In the genomic region with DNA sequence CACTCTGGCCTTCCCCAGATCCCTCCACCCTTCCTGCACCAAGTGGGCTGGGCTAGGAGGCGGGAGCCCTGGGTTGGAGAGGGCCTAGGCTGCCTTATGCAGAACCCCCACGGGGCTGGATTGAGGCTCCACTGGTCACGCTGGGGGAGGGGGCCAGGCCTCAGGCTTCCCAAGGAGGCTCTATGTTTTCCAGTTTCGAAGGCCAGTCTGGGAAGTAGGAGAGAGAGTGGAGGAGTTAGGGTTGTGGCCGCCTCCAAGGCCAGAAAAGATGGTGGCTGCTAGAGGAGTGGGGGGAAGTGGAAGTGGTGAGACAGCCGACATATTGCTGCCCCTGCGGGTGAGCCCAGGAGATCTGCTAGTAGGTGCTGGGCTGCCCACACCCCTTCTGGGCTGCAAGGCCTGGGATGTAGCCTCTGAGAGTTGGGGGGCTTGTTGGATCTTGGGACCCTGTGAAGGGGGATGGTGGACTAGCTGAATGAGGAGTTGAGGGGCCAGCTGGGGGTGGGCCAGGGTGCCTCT, we compare ENCODE assay signal across 8 cellular contexts. TPM values are rescaled to one million over a fixed set of nuclear protein-coding genes. Genes with fewer than 3 reads are reported as not detected.
A peak's percentile ranks its signal among the peaks of the same experiment; 100 is the strongest.
DNase-seq lines count a peak whose midpoint lies in the region; ATAC-seq and TF ChIP-seq lines count a peak whose summit lies in the region.

No MANE protein-coding gene starts in this region.

- H3K9me3 ChIP-seq in HAP-1: no peaks in the 10 kb centered on the region
- H3K9me3 ChIP-seq in naive thymus-derived CD4-positive, alpha-beta T cell (ENCODE audit: control insufficient read depth in 2 of 3, low read length in 3 of 3): no peaks in the 10 kb centered on the region

- POLR2A ChIA-PET in naive thymus-derived CD4-positive, alpha-beta T cell (lab: Charles Lee): interaction anchor here (0.6 to 15.6 kb wide), 14 partner anchors 5 to 1705 kb away, joined by 3 to 253 read pairs (median 4); partner anchors contain the start of genes GNAI2, IFRD2, PARP3 and RASSF1

- H3K36me3 ChIP-seq in ACC112 (ENCODE audit: insufficient read depth, low read length): no peaks in the 10 kb centered on the region
- peaks cover 15% of the 10 kb centered on the region for H3K36me3 ChIP-seq in HAP-1 (replicated peaks)
- H3K36me3 ChIP-seq in naive thymus-derived CD4-positive, alpha-beta T cell (ENCODE audit: control insufficient read depth in 2 of 3, insufficient read depth in 3 of 3, low read length in 3 of 3): peaks cover 5 to 33% (median 7%) of the 10 kb centered on the region in 3 experiments

- no peaks in the 10 kb centered on the region for H3K9me3 Mint-ChIP-seq in endothelial cell (ENCODE audit: unreplicated experiment)
- no peaks in the 10 kb centered on the region for H3K9me3 Mint-ChIP-seq in naive thymus-derived CD4-positive, alpha-beta T cell

- intact Hi-C loops in naive thymus-derived CD4-positive, alpha-beta T cell (cut with micrococcal nuclease): loop anchor here (2.0 to 5.0 kb wide), 14 partner anchors 36 to 1820 kb away; partner anchors contain the start of genes DUSP7 (in 2 of the 2), ARIH2 (in 1 of the 2), C3orf18 (in 1 of the 2) and CISH (in 1 of the 2)

- in situ Hi-C loops in HAP-1 (cut with MboI; ENCODE audit: low sequenced_read_pairs): no loop called here

- peaks cover 61% of the 10 kb centered on the region for H3K79me2 ChIP-seq in ACC112 (ENCODE audit: control insufficient read depth, insufficient read depth, low read length, unreplicated experiment)

- H3K4me3 Mint-ChIP-seq in endothelial cell (ENCODE audit: unreplicated experiment): peak overlapping the region; percentile 100
- H3K4me3 Mint-ChIP-seq in naive thymus-derived CD4-positive, alpha-beta T cell: peak overlapping the region; percentile 92 to 99 (median 98)

- H3K4me3 ChIP-seq in ACC112 (ENCODE audit: low read depth, low read length) (peak overlapping the region; percentile 91), HAP-1 (peak overlapping the region; percentile 74)
- H3K4me3 ChIP-seq in naive thymus-derived CD4-positive, alpha-beta T cell (ENCODE audit: low read length): peak overlapping the region; percentile 90

- no peaks in the 10 kb centered on the region for H3K27me3 ChIP-seq in ACC112 (ENCODE audit: insufficient read depth, low read length)
- no peaks in the 10 kb centered on the region for H3K27me3 ChIP-seq in HAP-1 (ENCODE audit: low read depth)
- H3K27me3 ChIP-seq in naive thymus-derived CD4-positive, alpha-beta T cell (ENCODE audit: control insufficient read depth in 2 of 2, insufficient read depth in 2 of 2, low read length in 2 of 2): no peaks in the 10 kb centered on the region

- peaks cover 54% of the 10 kb centered on the region for H3K4me1 Mint-ChIP-seq in endothelial cell (ENCODE audit: unreplicated experiment)
- peaks cover 25 to 54% (median 48%) of the 10 kb centered on the region in 7 donors for H3K4me1 Mint-ChIP-seq in naive thymus-derived CD4-positive, alpha-beta T cell

- H3K4me1 ChIP-seq in ACC112 (ENCODE audit: control insufficient read depth, insufficient read depth, low read length, unreplicated experiment) (peaks cover 34% of the 10 kb centered on the region), HAP-1 (peaks cover 22% of the 10 kb centered on the region)
- H3K4me1 ChIP-seq in naive thymus-derived CD4-positive, alpha-beta T cell (ENCODE audit: control insufficient read depth in 2 of 2, insufficient read depth in 2 of 2, low read length in 2 of 2): peaks cover 43 to 48% of the 10 kb centered on the region in 2 donors

- H2AFZ ChIP-seq in ACC112 (ENCODE audit: low read length, unreplicated experiment): no peak overlapping the region

- TF ChIP-seq CTCF in VCaP (conservative IDR thresholded peaks at IDR 0.05) (no peak), endothelial cell (IDR thresholded peaks at IDR 0.05; ENCODE audit: unreplicated experiment) (no peak)

- H3K27me3 Mint-ChIP-seq in endothelial cell (ENCODE audit: unreplicated experiment): peaks cover 27% of the 10 kb centered on the region
- no peaks in the 10 kb centered on the region for H3K27me3 Mint-ChIP-seq in naive thymus-derived CD4-positive, alpha-beta T cell

- H3K27ac Mint-ChIP-seq in endothelial cell (ENCODE audit: unreplicated experiment): peak overlapping the region; percentile 89
- H3K27ac Mint-ChIP-seq in naive thymus-derived CD4-positive, alpha-beta T cell: peak overlapping the region; percentile 87 to 97 (median 95)

- peak; percentile 54 to 72 for DNase-seq in HAP-1 (ENCODE audit: low spot score in 2 of 2)
- no peak for DNase-seq in endothelial cell (ENCODE audit: low spot score)
- peak in 6 of 9 donors; percentile 32 to 52 (median 44) for DNase-seq in naive thymus-derived CD4-positive, alpha-beta T cell
- no peak for DNase-seq in NCI-H2196 (lab: John Stamatoyannopoulos, UW; ENCODE audit: unreplicated experiment)
- no peak for DNase-seq in NCI-H446 treated with DMSO at 0.1 percent for 48 hours (lab: John Stamatoyannopoulos, UW)
- no peak for DNase-seq in COLO829 (ENCODE audit: low spot score)

- H3K27ac ChIP-seq in ACC112 (ENCODE audit: low read depth, low read length) (peak overlapping the region; percentile 72), VCaP (peak overlapping the region; percentile 73)
- H3K27ac ChIP-seq in naive thymus-derived CD4-positive, alpha-beta T cell (ENCODE audit: low read depth, low read length): peak overlapping the region; percentile 84

- no peak for ATAC-seq in naive thymus-derived CD4-positive, alpha-beta T cell

- CTCF ChIA-PET in naive thymus-derived CD4-positive, alpha-beta T cell (lab: Charles Lee): interaction anchor here (0.9 to 15.3 kb wide), 3 partner anchors 7 to 43 kb away, joined by 4 to 211 read pairs (median 31); no protein-coding TSS in a partner anchor

- peaks cover 26% of the 10 kb centered on the region for H3K36me3 Mint-ChIP-seq in endothelial cell (ENCODE audit: low read depth, unreplicated experiment)
- H3K36me3 Mint-ChIP-seq in naive thymus-derived CD4-positive, alpha-beta T cell: peaks cover 0 to 14% (median 0%) of the 10 kb centered on the region in 5 donors

RNA-seq across cellular contexts. Expression of gene GNAI2, which starts 1.2 kb away (rescaled TPM):
- 771 TPM for total RNA-seq in endothelial cell (ENCODE audit: unreplicated experiment)
- total RNA-seq in naive thymus-derived CD4-positive, alpha-beta T cell: 100 to 1,000 TPM; 225 to 442 (median 282) TPM
- polyA plus RNA-seq in naive thymus-derived CD4-positive, alpha-beta T cell: 100 to 1,000 TPM; 443 to 527 TPM

RNA-seq across cellular contexts. Expression of gene SEMA3B, which starts 31.8 kb away (rescaled TPM):
- 1.7 TPM for total RNA-seq in endothelial cell (ENCODE audit: unreplicated experiment)
- 1 to 10 TPM in 3 of 5 experiments, under 1 TPM in 2; 0.73 to 3.7 (median 1.4) TPM for total RNA-seq in naive thymus-derived CD4-positive, alpha-beta T cell
- not detected for polyA plus RNA-seq in naive thymus-derived CD4-positive, alpha-beta T cell

RNA-seq across cellular contexts. Expression of gene SLC38A3, which starts 32.1 kb away (rescaled TPM):
- total RNA-seq in endothelial cell (ENCODE audit: unreplicated experiment): 0.56 TPM
- 1 to 10 TPM in 1 of 5 experiments, not detected in 4; 1.8 TPM for total RNA-seq in naive thymus-derived CD4-positive, alpha-beta T cell
- not detected for polyA plus RNA-seq in naive thymus-derived CD4-positive, alpha-beta T cell

RNA-seq across cellular contexts. Expression of gene LSMEM2, which starts 41.7 kb away (rescaled TPM):
- total RNA-seq in endothelial cell (ENCODE audit: unreplicated experiment): 0.18 TPM
- total RNA-seq in naive thymus-derived CD4-positive, alpha-beta T cell: not detected
- polyA plus RNA-seq in naive thymus-derived CD4-positive, alpha-beta T cell: under 1 TPM in 1 of 2 donors, not detected in 1; 0.15 TPM

RNA-seq across cellular contexts. Expression of gene GNAT1, which starts 45.8 kb away (rescaled TPM):
- 0.59 TPM for total RNA-seq in endothelial cell (ENCODE audit: unreplicated experiment)
- total RNA-seq in naive thymus-derived CD4-positive, alpha-beta T cell: 1 to 10 TPM in 1 of 5 experiments, under 1 TPM in 1, not detected in 3; 0.24 to 1.2 TPM
- not detected for polyA plus RNA-seq in naive thymus-derived CD4-positive, alpha-beta T cell

Comparison
In these comparisons a context has a peak if more than half of its experiments do, and no peak if none do; other contexts are left out.
1. DNase-seq: peak in HAP-1 (2 of 2) and naive thymus-derived CD4-positive, alpha-beta T cell (6 of 9); none in endothelial cell (single experiment), NCI-H2196 (single experiment), NCI-H446 treated with DMSO at 0.1 percent for 48 hours (single experiment) and COLO829 (single experiment).
2. Peak in every context shown above with its lines, with median percentiles within 50 percentile points of each other: H3K27ac ChIP-seq and H3K4me3 ChIP-seq.